1 cellular context compared by ENCODE assay signal in genomic region chr11:66268210-66268952, GRCh38.
TF ChIP-seq lines count a peak whose summit lies in the region.

Gene RAB1B (plus strand): TSS chr11:66268639. CDS start chr11:66268680, 41 bp downstream.

TF ChIP-seq in HepG2, 621 proteins besides CTCF, POLR2A, EP300 and RAD21 (continued from another document):
- TF ChIP-seq HBP1 (CRISPR knock-in tag; IDR thresholded peaks at IDR 0.05; ENCODE audit: low read depth) (0 out of 2 replicates have a peak, but pooled peaks have one; percentile 74), ZHX2 (IDR thresholded peaks at IDR 0.05; ENCODE audit: low read depth) (peak; percentile 89), ZHX2 (CRISPR knock-in tag; IDR thresholded peaks at IDR 0.05; ENCODE audit: borderline replicate concordance) (no peak), ZNF543 (CRISPR knock-in tag; IDR thresholded peaks at IDR 0.05) (peak; percentile 13; the same call in 1 of the 2 replicates), MZF1 (CRISPR knock-in tag; IDR thresholded peaks at IDR 0.05; ENCODE audit: borderline replicate concordance) (no peak), TCF12 (IDR thresholded peaks at IDR 0.05) (no peak), TCF12 (CRISPR knock-in tag; IDR thresholded peaks at IDR 0.05) (no peak), MTERF4 (CRISPR knock-in tag; IDR thresholded peaks at IDR 0.05) (no peak), SPEN (CRISPR knock-in tag; IDR thresholded peaks at IDR 0.05; ENCODE audit: low read depth) (peak; percentile 64; the same call in 1 of the 2 replicates), ZNF550 (CRISPR knock-in tag; IDR thresholded peaks at IDR 0.05; ENCODE audit: borderline replicate concordance) (no peak), GMEB1 (CRISPR knock-in tag; IDR thresholded peaks at IDR 0.05; ENCODE audit: borderline replicate concordance) (peak; percentile 81), MATR3 (CRISPR knock-in tag; IDR thresholded peaks at IDR 0.05) (no peak), NR2F6 (IDR thresholded peaks at IDR 0.05) (no peak), NR2F6 (CRISPR knock-in tag; IDR thresholded peaks at IDR 0.05) (0 out of 2 replicates have a peak, but pooled peaks have one; percentile 6), PHF8 (CRISPR knock-in tag; IDR thresholded peaks at IDR 0.05) (peak; percentile 67), DMAP1 (CRISPR knock-in tag; IDR thresholded peaks at IDR 0.05) (peak; percentile 39; the same call in 1 of the 2 replicates), ZNF143 (CRISPR knock-in tag; IDR thresholded peaks at IDR 0.05) (peak; percentile 97), CREB1 (IDR thresholded peaks at IDR 0.05) (peak; percentile 53), CREB1 (CRISPR knock-in tag; IDR thresholded peaks at IDR 0.05) (peak; percentile 61), POGK (CRISPR knock-in tag; conservative IDR thresholded peaks at IDR 0.05) (peak; percentile 60), ZNF281 (CRISPR knock-in tag; IDR thresholded peaks at IDR 0.05; ENCODE audit: borderline replicate concordance) (no peak), ZNF589 (CRISPR knock-in tag; conservative IDR thresholded peaks at IDR 0.05) (no peak), ZBTB7A (CRISPR knock-in tag; IDR thresholded peaks at IDR 0.05) (peak; percentile 55; the same call in 1 of the 2 replicates), MXI1 (IDR thresholded peaks at IDR 0.05; ENCODE audit: borderline replicate concordance, low read depth, low read length) (peak; percentile 55; the same call in 1 of the 3 replicates), HES4 (CRISPR knock-in tag; IDR thresholded peaks at IDR 0.05; ENCODE audit: borderline replicate concordance) (0 out of 2 replicates have a peak, but pooled peaks have one; percentile 11), HNRNPK (IDR thresholded peaks at IDR 0.05; ENCODE audit: low read depth, low read length, poor library complexity, severe bottlenecking) (peak; percentile 49), HIVEP1 (CRISPR knock-in tag; IDR thresholded peaks at IDR 0.05) (no peak)
